In genomic region chr3:4829031-4829394, GRCh38 we compare ENCODE assay signal across 10 cellular contexts.
DNase-seq lines count a peak whose midpoint lies in the region; ATAC-seq and TF ChIP-seq lines count a peak whose summit lies in the region.
"Had no signal": no experiment of that assay in that cellular context is flagged by ENCODE, and none has a peak within 500 bp of the region (broad histone marks: within the 10 kb centered on the region; RNA-seq: fewer than 3 reads in every experiment).

No MANE protein-coding gene starts in this region.

- peaks cover 53% of the 10 kb centered on the region for H3K36me3 Mint-ChIP-seq in activated naive CD8-positive, alpha-beta T cell treated with anti-CD3 and anti-CD28 coated beads, Interleukin-2, amount 10 ng/mL, durations not matched to agents 7 days and 5 days

- no peaks in the 10 kb centered on the region for H3K9me3 ChIP-seq in gastrocnemius medialis
- H3K9me3 ChIP-seq: adrenal gland had no signal

- POLR2A ChIA-PET in activated naive CD8-positive, alpha-beta T cell treated with anti-CD3 and anti-CD28 coated beads, Interleukin-2, amount 10 ng/mL, durations not matched to agents 7 days and 5 days (lab: Charles Lee): interaction anchor here (0.8 to 17.1 kb wide), 7 partner anchors 13 to 197 kb away, joined by 3 to 489 read pairs (median 3); partner anchors contain the start of gene BHLHE40

- no peak overlapping the region for H3K4me3 ChIP-seq in gastrocnemius medialis
- H3K4me3 ChIP-seq: adrenal gland had no signal

- TF ChIP-seq CTCF in gastrocnemius medialis (IDR thresholded peaks at IDR 0.05 in 4 of 5, conservative IDR thresholded peaks at IDR 0.05 in 1 of 5): no peak

- DNase-seq in activated naive CD8-positive, alpha-beta T cell treated with anti-CD3 and anti-CD28 coated beads, Interleukin-2, amount 10 ng/mL, durations not matched to agents 7 days and 5 days: no peak
- DNase-seq in gastrocnemius medialis: no peak
- no peak for DNase-seq in AG20443 (ENCODE audit: low spot score)
- DNase-seq in NCI-H1694 (lab: John Stamatoyannopoulos, UW): no peak
- no peak for DNase-seq in sciatic nerve (ENCODE audit: low spot score)
- DNase-seq: adrenal gland; NCI-H2107; stimulated activated CD4-positive, alpha-beta T cell treated with anti-CD3 and anti-CD28 coated beads, Interleukin-2, amount 100 ng/mL, for 24 hours had no signal

- no peaks in the 10 kb centered on the region for H3K36me3 ChIP-seq in gastrocnemius medialis
- H3K36me3 ChIP-seq: adrenal gland had no signal

- H3K27ac ChIP-seq in gastrocnemius medialis: peak overlapping the region in 3 of 4 donors; percentile 36 to 84 (median 80)

- H3K27me3 ChIP-seq in gastrocnemius medialis: no peaks in the 10 kb centered on the region
- H3K27me3 ChIP-seq: adrenal gland had no signal

- ATAC-seq in GM18502 (IDR thresholded peaks at IDR 0.05; ENCODE audit: poor library complexity, unreplicated experiment) (peak; percentile 57), HG02678 (IDR thresholded peaks at IDR 0.05; ENCODE audit: unreplicated experiment) (peak; percentile 40), gastrocnemius medialis (no peak), sciatic nerve (no peak)
- ATAC-seq in activated naive CD8-positive, alpha-beta T cell treated with anti-CD3 and anti-CD28 coated beads, Interleukin-2, amount 10 ng/mL, durations not matched to agents 7 days and 5 days (ENCODE audit: low read depth): peak; percentile 12

- intact Hi-C loops in gastrocnemius medialis (cut with DNase I; ENCODE audit: low total_unique reads): loop anchor here (5.0 kb wide), 2 partner anchors 87 to 223 kb away; no protein-coding TSS in a partner anchor
- intact Hi-C loops in sciatic nerve (cut with DNase I): no loop called here

- peaks cover 48 to 59% of the 10 kb centered on the region in 2 donors for H3K4me1 ChIP-seq in gastrocnemius medialis

- no peak for TF ChIP-seq POLR2A in gastrocnemius medialis (IDR thresholded peaks at IDR 0.05)

- peak overlapping the region; percentile 66 for H3K4me3 Mint-ChIP-seq in activated naive CD8-positive, alpha-beta T cell treated with anti-CD3 and anti-CD28 coated beads, Interleukin-2, amount 10 ng/mL, durations not matched to agents 7 days and 5 days

- in situ Hi-C loops in gastrocnemius medialis (cut with MboI; ENCODE audit: low sequenced_read_pairs in 4 of 4): loop anchor here in 1 of 4 donors (10.0 kb wide), 1 partner anchor 104 kb away; no protein-coding TSS in a partner anchor

- peaks cover 89% of the 10 kb centered on the region for H3K4me1 Mint-ChIP-seq in activated naive CD8-positive, alpha-beta T cell treated with anti-CD3 and anti-CD28 coated beads, Interleukin-2, amount 10 ng/mL, durations not matched to agents 7 days and 5 days

- peak overlapping the region; percentile 100 for H3K27ac Mint-ChIP-seq in activated naive CD8-positive, alpha-beta T cell treated with anti-CD3 and anti-CD28 coated beads, Interleukin-2, amount 10 ng/mL, durations not matched to agents 7 days and 5 days

- no peaks in the 10 kb centered on the region for H3K27me3 Mint-ChIP-seq in activated naive CD8-positive, alpha-beta T cell treated with anti-CD3 and anti-CD28 coated beads, Interleukin-2, amount 10 ng/mL, durations not matched to agents 7 days and 5 days

- H3K9me3 Mint-ChIP-seq in activated naive CD8-positive, alpha-beta T cell treated with anti-CD3 and anti-CD28 coated beads, Interleukin-2, amount 10 ng/mL, durations not matched to agents 7 days and 5 days: no peaks in the 10 kb centered on the region

Comparison
In these comparisons a context has a peak if more than half of its experiments do, and no peak if none do; other contexts are left out.
1. ATAC-seq: peak in GM18502 (single experiment), HG02678 (single experiment) and activated naive CD8-positive, alpha-beta T cell treated with anti-CD3 and anti-CD28 coated beads, Interleukin-2, amount 10 ng/mL, durations not matched to agents 7 days and 5 days (single experiment); none in gastrocnemius medialis (0 of 2) and sciatic nerve (single experiment).